Comparison of ENCODE assay signal across 14 cellular contexts in the genomic region with DNA sequence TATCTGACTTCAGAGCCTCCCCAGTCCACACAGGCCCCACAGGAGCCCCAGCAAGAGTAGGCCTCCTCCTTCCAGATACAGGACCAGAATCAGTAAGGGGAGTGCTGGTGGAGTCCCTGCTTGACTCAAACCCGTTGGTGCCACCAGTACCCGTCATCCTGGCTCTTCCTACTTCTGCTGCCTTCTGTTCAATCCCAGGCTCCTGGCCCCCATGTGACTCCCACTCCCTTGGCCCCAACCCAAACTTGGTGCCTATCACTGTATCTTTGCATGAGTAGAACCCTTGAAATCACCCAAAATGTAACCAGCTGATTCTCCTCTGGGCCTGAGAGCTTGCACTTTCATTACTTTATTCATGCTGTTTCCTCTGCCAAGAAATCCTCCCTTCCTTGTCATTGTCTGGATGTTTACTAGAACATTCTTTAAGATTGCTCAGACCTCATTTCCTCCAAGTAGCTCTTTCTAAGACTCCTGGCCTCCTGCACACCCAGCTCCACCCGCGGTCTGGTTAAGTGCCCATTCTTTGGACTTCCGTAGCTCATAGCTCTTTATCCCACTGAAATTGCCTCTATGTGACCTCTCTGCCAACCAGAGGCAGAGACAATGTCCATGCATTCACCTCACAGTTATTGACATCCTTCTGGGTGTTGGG. TPM values are rescaled to one million over a fixed set of nuclear protein-coding genes. Genes with fewer than 3 reads are reported as not detected.
DNase-seq lines count a peak whose midpoint lies in the region; ATAC-seq and TF ChIP-seq lines count a peak whose summit lies in the region.
"Had no signal": no experiment of that assay in that cellular context is flagged by ENCODE, and none has a peak within 500 bp of the region (broad histone marks: within the 10 kb centered on the region; RNA-seq: fewer than 3 reads in every experiment).

No MANE protein-coding gene starts in this region.

- peak overlapping the region; percentile 48 for H3K27ac Mint-ChIP-seq in osteocyte (ENCODE audit: unreplicated experiment)
- H3K27ac Mint-ChIP-seq in activated CD4-positive, alpha-beta T cell treated with anti-CD3 and anti-CD28 coated beads for 36 hours: no peak overlapping the region
- H3K27ac Mint-ChIP-seq: activated CD4-positive, alpha-beta memory T cell treated with anti-CD3 and anti-CD28 coated beads for 36 hours; CD8-positive, alpha-beta T cell had no signal

- CTCF ChIA-PET in activated CD4-positive, alpha-beta T cell treated with anti-CD3 and anti-CD28 coated beads for 36 hours (lab: Charles Lee): interaction anchor here (0.7 kb wide), 1 partner anchor 70 kb away, joined by 3 read pairs; no protein-coding TSS in a partner anchor

- TF ChIP-seq CTCF in gastroesophageal sphincter (IDR thresholded peaks at IDR 0.05) (no peak), osteocyte (IDR thresholded peaks at IDR 0.05) (no peak)

- peaks cover 3% of the 10 kb centered on the region for H3K4me1 Mint-ChIP-seq in osteocyte (ENCODE audit: unreplicated experiment)
- no peaks in the 10 kb centered on the region for H3K4me1 Mint-ChIP-seq in activated CD4-positive, alpha-beta T cell treated with anti-CD3 and anti-CD28 coated beads for 36 hours

- H3K9me3 Mint-ChIP-seq in osteocyte (ENCODE audit: unreplicated experiment): peaks cover 2% of the 10 kb centered on the region
- no peaks in the 10 kb centered on the region for H3K9me3 Mint-ChIP-seq in activated CD4-positive, alpha-beta T cell treated with anti-CD3 and anti-CD28 coated beads for 36 hours (ENCODE audit: low read depth)
- H3K9me3 Mint-ChIP-seq: CD8-positive, alpha-beta T cell had no signal

- no peak for TF ChIP-seq EP300 in gastroesophageal sphincter (IDR thresholded peaks at IDR 0.05)

- TF ChIP-seq POLR2A in gastroesophageal sphincter (IDR thresholded peaks at IDR 0.05): no peak

- 56 to 80% methylated on average over 2 to 5 of the region's 5 CpGs for WGBS in gastroesophageal sphincter (ENCODE audit: low coverage in 1 of 2), 2 donors

- peak overlapping the region in 3 of 4 donors; percentile 41 to 63 (median 54) for H3K27ac ChIP-seq in gastroesophageal sphincter
- H3K27ac ChIP-seq: parathyroid adenoma had no signal

- no peaks in the 10 kb centered on the region for H3K27me3 ChIP-seq in gastroesophageal sphincter

- no peaks in the 10 kb centered on the region for H3K36me3 ChIP-seq in gastroesophageal sphincter

- no peak overlapping the region for H3K4me3 ChIP-seq in gastroesophageal sphincter

- H3K4me3 Mint-ChIP-seq in osteocyte (ENCODE audit: unreplicated experiment): no peak overlapping the region
- H3K4me3 Mint-ChIP-seq in activated CD4-positive, alpha-beta T cell treated with anti-CD3 and anti-CD28 coated beads for 36 hours: no peak overlapping the region
- H3K4me3 Mint-ChIP-seq: activated CD4-positive, alpha-beta memory T cell treated with anti-CD3 and anti-CD28 coated beads for 36 hours; CD8-positive, alpha-beta T cell had no signal

- intact Hi-C loops in activated CD4-positive, alpha-beta T cell treated with anti-CD3 and anti-CD28 coated beads for 36 hours (cut with DNase I, micrococcal nuclease): no loop called here

- H3K9me3 ChIP-seq in gastroesophageal sphincter: no peaks in the 10 kb centered on the region

- POLR2A ChIA-PET in activated CD4-positive, alpha-beta T cell treated with anti-CD3 and anti-CD28 coated beads for 36 hours (lab: Charles Lee): no interaction called here

- H3K27me3 Mint-ChIP-seq in osteocyte (ENCODE audit: unreplicated experiment): no peaks in the 10 kb centered on the region
- peaks cover 30% of the 10 kb centered on the region for H3K27me3 Mint-ChIP-seq in activated CD4-positive, alpha-beta T cell treated with anti-CD3 and anti-CD28 coated beads for 36 hours

- ATAC-seq in gastroesophageal sphincter: peak; percentile 53
- ATAC-seq in GM18517 (IDR thresholded peaks at IDR 0.05; ENCODE audit: unreplicated experiment): no peak
- ATAC-seq in activated CD4-positive, alpha-beta T cell treated with anti-CD3 and anti-CD28 coated beads for 36 hours: no peak
- ATAC-seq: CD8-positive, alpha-beta T cell had no signal

- peaks cover 0 to 18% (median 0%) of the 10 kb centered on the region in 3 donors for H3K4me1 ChIP-seq in gastroesophageal sphincter
- H3K4me1 ChIP-seq: parathyroid adenoma had no signal

- DNase-seq in EH (ENCODE audit: low read depth) (peak; percentile 79), astrocyte of the hippocampus (ENCODE audit: low read depth, low spot score) (peak; percentile 91), osteocyte (ENCODE audit: extremely low spot score, unreplicated experiment) (no peak)
- DNase-seq in stimulated activated CD4-positive, alpha-beta T cell treated with anti-CD3 and anti-CD28 coated beads, Interleukin-15, amount 100 ng/mL, for 24 hours: no peak
- no peak for DNase-seq in stimulated activated CD4-positive, alpha-beta T cell treated with anti-CD3 and anti-CD28 coated beads, Interleukin-12 subunit alpha, Interleukin-12 subunit beta, amount 100 ng/mL, for 4 hours
- no peak for DNase-seq in activated CD4-positive, alpha-beta T cell treated with anti-CD3 and anti-CD28 coated beads for 36 hours
- DNase-seq: activated CD4-positive, alpha-beta memory T cell treated with anti-CD3 and anti-CD28 coated beads for 36 hours; CD8-positive, alpha-beta T cell; hypothalamus; KG1; NCI-H2227 treated with DMSO at 0.1 percent for 48 hours had no signal

- H3K36me3 Mint-ChIP-seq in osteocyte (ENCODE audit: unreplicated experiment): no peaks in the 10 kb centered on the region
- no peaks in the 10 kb centered on the region for H3K36me3 Mint-ChIP-seq in activated CD4-positive, alpha-beta T cell treated with anti-CD3 and anti-CD28 coated beads for 36 hours (ENCODE audit: low read depth)
- H3K36me3 Mint-ChIP-seq: activated CD4-positive, alpha-beta memory T cell treated with anti-CD3 and anti-CD28 coated beads for 36 hours; CD8-positive, alpha-beta T cell had no signal

RNA-seq across cellular contexts. Expression of a gene that starts 15.7 kb away (rescaled TPM):
- 1 to 10 TPM; 3.3 to 8.8 (median 4.9) TPM for total RNA-seq in gastroesophageal sphincter
- 0.08 TPM in 1 of 2 replicates, not detected in the other for total RNA-seq in osteocyte
- under 1 TPM; 0.14 to 0.19 TPM for total RNA-seq in activated CD4-positive, alpha-beta T cell treated with anti-CD3 and anti-CD28 coated beads for 36 hours

Comparison
In these comparisons a context has a peak if more than half of its experiments do, and no peak if none do; other contexts are left out.
1. DNase-seq: peak in EH (single experiment) and astrocyte of the hippocampus (single experiment); none in osteocyte (single experiment), stimulated activated CD4-positive, alpha-beta T cell treated with anti-CD3 and anti-CD28 coated beads, Interleukin-15, amount 100 ng/mL, for 24 hours (single experiment), stimulated activated CD4-positive, alpha-beta T cell treated with anti-CD3 and anti-CD28 coated beads, Interleukin-12 subunit alpha, Interleukin-12 subunit beta, amount 100 ng/mL, for 4 hours (single experiment) and activated CD4-positive, alpha-beta T cell treated with anti-CD3 and anti-CD28 coated beads for 36 hours (single experiment).